Comparison of ENCODE assay signal across 5 cellular contexts in genomic region chr7:84055199-84055598, GRCh38.
DNase-seq lines count a peak whose midpoint lies in the region; ATAC-seq and TF ChIP-seq lines count a peak whose summit lies in the region.
"Not testable (repeated sequence)": the region's sequence is repeated elsewhere in the genome, so short reads cannot be mapped to it uniquely, and the experiment has no call there.

No MANE protein-coding gene starts in this region.

- not testable (repeated sequence) for H3K4me2 ChIP-seq in GM23338

- not testable (repeated sequence) for DNase-seq in GM23338 (ENCODE audit: low spot score); WTC11 (ENCODE audit: low spot score); endodermal cell

- peak overlapping the region; percentile 96 for H3K27ac Mint-ChIP-seq in GM23338
- peak overlapping the region; percentile 97 for H3K27ac Mint-ChIP-seq in WTC11
- peak overlapping the region; percentile 42 for H3K27ac Mint-ChIP-seq in endodermal cell

- H3K9me2 ChIP-seq in GM23338 (ENCODE audit: insufficient read depth) = not testable (repeated sequence)

- H3K27me3 Mint-ChIP-seq in GM23338 (ENCODE audit: insufficient read depth, low read depth, poor library complexity); WTC11 (ENCODE audit: low read depth); endodermal cell (ENCODE audit: insufficient read depth): not testable (repeated sequence)

- WGBS in HUES64 = 64% methylated on average over 23 of the region's 23 CpGs
- WGBS in endodermal cell (ENCODE audit: insufficient coverage in 1 of 2, insufficient read length in 1 of 2), 2 experiments = 82 to 90% methylated on average over 9 to 23 of the region's 23 CpGs

- peak overlapping the region; percentile 55; the same call in 1 of the 2 replicates for H3K9ac ChIP-seq in HUES64 (ENCODE audit: low read depth, low read length)
- H3K9ac ChIP-seq in endodermal cell (ENCODE audit: extremely low read depth, low read length, poor library complexity, severe bottlenecking); iPS-15b (ENCODE audit: low read depth, low read length): not testable (repeated sequence)

- H3K4me1 ChIP-seq in GM23338 (ENCODE audit: insufficient read depth) (peaks cover 13% of the 10 kb centered on the region), HUES64 (ENCODE audit: insufficient read depth, low read length) (peaks cover 26% of the 10 kb centered on the region)
- not testable (repeated sequence) for H3K4me1 ChIP-seq in endodermal cell (ENCODE audit: control insufficient read depth, insufficient read depth, low read length); iPS-15b (ENCODE audit: control insufficient read depth, insufficient read depth, low read length)

- not testable (repeated sequence) for H3K36me3 ChIP-seq in GM23338 (ENCODE audit: insufficient read depth); HUES64 (ENCODE audit: insufficient read depth, low read length); iPS-15b (ENCODE audit: control insufficient read depth, insufficient read depth, low read length)
- H3K36me3 ChIP-seq in endodermal cell (ENCODE audit: control insufficient read depth, insufficient read depth, low read length) = peaks cover 36% of the 10 kb centered on the region

- H3K4me1 Mint-ChIP-seq in GM23338 (peaks cover 15% of the 10 kb centered on the region), WTC11 (peaks cover 33% of the 10 kb centered on the region)
- not testable (repeated sequence) for H3K4me1 Mint-ChIP-seq in endodermal cell

- H3K27ac ChIP-seq in GM23338 (ENCODE audit: low read depth); HUES64 (ENCODE audit: low read depth, low read length); endodermal cell (ENCODE audit: low read depth, low read length): not testable (repeated sequence)

- H3K9me3 ChIP-seq in HUES64 (ENCODE audit: insufficient read depth, low read depth, low read length); iPS-15b (ENCODE audit: control insufficient read depth, insufficient read depth, low read length): not testable (repeated sequence)
- peaks cover 12% of the 10 kb centered on the region for H3K9me3 ChIP-seq in endodermal cell (ENCODE audit: control insufficient read depth, low read length)

- CTCF ChIA-PET in WTC11 (lab: Charles Lee) = not testable (repeated sequence)

- H3K27me3 ChIP-seq in GM23338 (ENCODE audit: insufficient read depth); HUES64 (ENCODE audit: insufficient read depth, low read length); endodermal cell (ENCODE audit: control insufficient read depth, insufficient read depth, low read length, poor library complexity, severe bottlenecking); iPS-15b (ENCODE audit: control insufficient read depth, insufficient read depth, low read length): not testable (repeated sequence)

- ATAC-seq in GM23338, WTC11: not testable (repeated sequence)

- H3K4me3 Mint-ChIP-seq in GM23338 = peak overlapping the region; percentile 40; the same call in 2 of the 3 replicates
- H3K4me3 Mint-ChIP-seq in WTC11 = peak overlapping the region; percentile 80
- not testable (repeated sequence) for H3K4me3 Mint-ChIP-seq in endodermal cell

- H3K4me3 ChIP-seq in GM23338; endodermal cell (ENCODE audit: low read length): not testable (repeated sequence)
- H3K4me3 ChIP-seq in HUES64 (ENCODE audit: low read length) (peak overlapping the region; percentile 41), iPS-15b (ENCODE audit: low read depth, low read length) (peak overlapping the region; percentile 8)

- H3K36me3 Mint-ChIP-seq in GM23338 (ENCODE audit: low read depth) (peaks cover 25% of the 10 kb centered on the region), endodermal cell (ENCODE audit: low read depth) (peaks cover 28% of the 10 kb centered on the region)
- not testable (repeated sequence) for H3K36me3 Mint-ChIP-seq in WTC11

- H3K9me3 Mint-ChIP-seq in GM23338, WTC11: not testable (repeated sequence)
- H3K9me3 Mint-ChIP-seq in endodermal cell = peaks cover 17% of the 10 kb centered on the region

- not testable (repeated sequence) for H3K79me2 ChIP-seq in GM23338 (replicated peaks; ENCODE audit: insufficient read depth)

- not testable (repeated sequence) for H2AFZ ChIP-seq in GM23338

- not testable (repeated sequence) for TF ChIP-seq CTCF in GM23338 (conservative IDR thresholded peaks at IDR 0.05; ENCODE audit: low read depth in 2 of 2); WTC11 (IDR thresholded peaks at IDR 0.05); endodermal cell (conservative IDR thresholded peaks at IDR 0.05)

- not testable (repeated sequence) for H4K20me1 ChIP-seq in GM23338 (replicated peaks; ENCODE audit: insufficient read depth)

- H3F3A ChIP-seq in GM23338 (replicated peaks; ENCODE audit: low read depth) = not testable (repeated sequence)

- POLR2A ChIA-PET in WTC11 (lab: Charles Lee) = not testable (repeated sequence)

Comparison
In these comparisons a context has a peak if more than half of its experiments do, and no peak if none do; other contexts are left out.
1. H3K27ac Mint-ChIP-seq: peak in every context shown above with its lines; median percentile 97 in WTC11; 96 in GM23338; 42 in endodermal cell.